ENCODE assay signal across 8 cellular contexts in genomic region chr15:84658080-84658787, GRCh38. TPM values are rescaled to one million over a fixed set of nuclear protein-coding genes. Genes with fewer than 3 reads are reported as not detected.
DNase-seq lines count a peak whose midpoint lies in the region; ATAC-seq and TF ChIP-seq lines count a peak whose summit lies in the region.

Gene NMB, minus strand, starts transcription at chr15:84658199. Its CDS starts 47 bp downstream, at chr15:84658152.

- CTCF ChIA-PET in activated CD4-positive, alpha-beta T cell treated with anti-CD3 and anti-CD28 coated beads, Interleukin-2, amount 10 ng/mL, durations not matched to agents 7 days and 5 days (lab: Charles Lee): interaction anchor here (0.6 to 1.3 kb wide), 10 partner anchors 9 to 323 kb away, joined by 3 to 5 read pairs (median 4); no protein-coding TSS in a partner anchor

- H3K36me3 ChIP-seq in left lung: no peaks in the 10 kb centered on the region

- peak within 1 kb of the TSS; percentile 73 for H3K4me3 Mint-ChIP-seq in activated CD4-positive, alpha-beta T cell treated with anti-CD3 and anti-CD28 coated beads, Interleukin-2, amount 10 ng/mL, durations not matched to agents 7 days and 5 days

- ATAC-seq in GM19025 (IDR thresholded peaks at IDR 0.05; ENCODE audit: low read depth, unreplicated experiment) (peak; percentile 68), HG03280 (IDR thresholded peaks at IDR 0.05; ENCODE audit: unreplicated experiment) (peak; percentile 68), left lung (peak; percentile 79)

- POLR2A ChIA-PET in activated CD4-positive, alpha-beta T cell treated with anti-CD3 and anti-CD28 coated beads, Interleukin-2, amount 10 ng/mL, durations not matched to agents 7 days and 5 days (lab: Charles Lee): interaction anchor here (0.6 to 1.0 kb wide), 4 partner anchors 11 to 141 kb away, joined by 3 to 7 read pairs (median 6); no protein-coding TSS in a partner anchor

- TF ChIP-seq CTCF in coronary artery (IDR thresholded peaks at IDR 0.05) (peak; percentile 46), left lung (IDR thresholded peaks at IDR 0.05) (peak; percentile 29 to 52)

- intact Hi-C loops in left lung (cut with DNase I): no loop called here

- peaks cover 41% of the 10 kb centered on the region for H3K4me1 Mint-ChIP-seq in activated CD4-positive, alpha-beta T cell treated with anti-CD3 and anti-CD28 coated beads, Interleukin-2, amount 10 ng/mL, durations not matched to agents 7 days and 5 days

- H3K27ac Mint-ChIP-seq in activated CD4-positive, alpha-beta T cell treated with anti-CD3 and anti-CD28 coated beads, Interleukin-2, amount 10 ng/mL, durations not matched to agents 7 days and 5 days: peak within 1 kb of the TSS; percentile 88

- H3K4me1 ChIP-seq in left lung: peaks cover 5 to 35% of the 10 kb centered on the region in 2 donors

- DNase-seq in AML-193 (lab: John Stamatoyannopoulos, UW): peak; percentile 74 to 75
- peak; percentile 77 for DNase-seq in NCI-H510A (lab: John Stamatoyannopoulos, UW)
- DNase-seq in activated CD4-positive, alpha-beta T cell treated with anti-CD3 and anti-CD28 coated beads, Interleukin-2, amount 10 ng/mL, durations not matched to agents 7 days and 5 days: peak; percentile 80
- DNase-seq in coronary artery (ENCODE audit: low spot score): peak; percentile 88
- peak; percentile 85 to 94 for DNase-seq in left lung
- DNase-seq in stimulated activated CD4-positive, alpha-beta T cell treated with anti-CD3 and anti-CD28 coated beads, Interleukin-2, amount 100 ng/mL, for 48 hours: peak; percentile 66 to 67

- peak within 1 kb of the TSS; percentile 64 to 94 for H3K27ac ChIP-seq in coronary artery
- peak within 1 kb of the TSS; percentile 19 to 69 for H3K27ac ChIP-seq in left lung

- no peaks in the 10 kb centered on the region for H3K27me3 Mint-ChIP-seq in activated CD4-positive, alpha-beta T cell treated with anti-CD3 and anti-CD28 coated beads, Interleukin-2, amount 10 ng/mL, durations not matched to agents 7 days and 5 days

- H3K9me3 Mint-ChIP-seq in activated CD4-positive, alpha-beta T cell treated with anti-CD3 and anti-CD28 coated beads, Interleukin-2, amount 10 ng/mL, durations not matched to agents 7 days and 5 days: no peaks in the 10 kb centered on the region

- no peaks in the 10 kb centered on the region for H3K27me3 ChIP-seq in left lung

- H3K9me3 ChIP-seq in left lung: no peaks in the 10 kb centered on the region

- H3K36me3 Mint-ChIP-seq in activated CD4-positive, alpha-beta T cell treated with anti-CD3 and anti-CD28 coated beads, Interleukin-2, amount 10 ng/mL, durations not matched to agents 7 days and 5 days (ENCODE audit: low read depth): peaks cover 8% of the 10 kb centered on the region

- H3K4me3 ChIP-seq in coronary artery (peak within 1 kb of the TSS; percentile 89), left lung (peak within 1 kb of the TSS; percentile 46 to 53)

RNA-seq across cellular contexts. Expression of gene NMB, which starts in this region (rescaled TPM):
- total RNA-seq in activated CD4-positive, alpha-beta T cell treated with anti-CD3 and anti-CD28 coated beads, Interleukin-2, amount 10 ng/mL, durations not matched to agents 7 days and 5 days: 1 to 10 TPM; 2.8 to 3.8 TPM
- total RNA-seq in left lung: 1 to 10 TPM; 4.6 to 6.6 TPM

Comparison
In these comparisons a context has a peak if more than half of its experiments do, and no peak if none do; other contexts are left out.
1. Peak in every context shown above with its lines: DNase-seq, ATAC-seq, H3K4me3 ChIP-seq and H3K27ac ChIP-seq.